In genomic region chr9:131094622-131095021, GRCh38 we compare ENCODE assay signal across 2 cellular contexts.
TF ChIP-seq lines count a peak whose summit lies in the region.

No MANE protein-coding gene starts in this region.

TF ChIP-seq in HepG2, 621 proteins besides CTCF, POLR2A, EP300 and RAD21 (continues in another document):
- TF ChIP-seq ZNF687 (CRISPR knock-in tag; IDR thresholded peaks at IDR 0.05) = peak; percentile 65
- TF ChIP-seq, protein P1, sequence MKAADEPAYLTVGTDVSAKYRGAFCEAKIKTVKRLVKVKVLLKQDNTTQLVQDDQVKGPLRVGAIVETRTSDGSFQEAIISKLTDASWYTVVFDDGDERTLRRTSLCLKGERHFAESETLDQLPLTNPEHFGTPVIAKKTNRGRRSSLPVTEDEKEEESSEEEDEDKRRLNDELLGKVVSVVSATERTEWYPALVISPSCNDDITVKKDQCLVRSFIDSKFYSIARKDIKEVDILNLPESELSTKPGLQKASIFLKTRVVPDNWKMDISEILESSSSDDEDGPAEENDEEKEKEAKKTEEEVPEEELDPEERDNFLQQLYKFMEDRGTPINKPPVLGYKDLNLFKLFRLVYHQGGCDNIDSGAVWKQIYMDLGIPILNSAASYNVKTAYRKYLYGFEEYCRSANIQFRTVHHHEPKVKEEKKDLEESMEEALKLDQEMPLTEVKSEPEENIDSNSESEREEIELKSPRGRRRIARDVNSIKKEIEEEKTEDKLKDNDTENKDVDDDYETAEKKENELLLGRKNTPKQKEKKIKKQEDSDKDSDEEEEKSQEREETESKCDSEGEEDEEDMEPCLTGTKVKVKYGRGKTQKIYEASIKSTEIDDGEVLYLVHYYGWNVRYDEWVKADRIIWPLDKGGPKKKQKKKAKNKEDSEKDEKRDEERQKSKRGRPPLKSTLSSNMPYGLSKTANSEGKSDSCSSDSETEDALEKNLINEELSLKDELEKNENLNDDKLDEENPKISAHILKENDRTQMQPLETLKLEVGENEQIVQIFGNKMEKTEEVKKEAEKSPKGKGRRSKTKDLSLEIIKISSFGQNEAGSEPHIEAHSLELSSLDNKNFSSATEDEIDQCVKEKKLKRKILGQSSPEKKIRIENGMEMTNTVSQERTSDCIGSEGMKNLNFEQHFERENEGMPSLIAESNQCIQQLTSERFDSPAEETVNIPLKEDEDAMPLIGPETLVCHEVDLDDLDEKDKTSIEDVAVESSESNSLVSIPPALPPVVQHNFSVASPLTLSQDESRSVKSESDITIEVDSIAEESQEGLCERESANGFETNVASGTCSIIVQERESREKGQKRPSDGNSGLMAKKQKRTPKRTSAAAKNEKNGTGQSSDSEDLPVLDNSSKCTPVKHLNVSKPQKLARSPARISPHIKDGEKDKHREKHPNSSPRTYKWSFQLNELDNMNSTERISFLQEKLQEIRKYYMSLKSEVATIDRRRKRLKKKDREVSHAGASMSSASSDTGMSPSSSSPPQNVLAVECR (CRISPR knock-in tag; IDR thresholded peaks at IDR 0.05; ENCODE audit: borderline replicate concordance) = peak; percentile 24; the same call in 1 of the 2 replicates
- peak; percentile 51; the same call in 1 of the 2 replicates for TF ChIP-seq SAP130 (CRISPR knock-in tag; IDR thresholded peaks at IDR 0.05; ENCODE audit: low read depth)
- 0 out of 2 replicates have a peak, but pooled peaks have one; percentile 24 for TF ChIP-seq MIER3 (CRISPR knock-in tag; IDR thresholded peaks at IDR 0.05; ENCODE audit: borderline replicate concordance)
- TF ChIP-seq BHLHE40 (IDR thresholded peaks at IDR 0.05; ENCODE audit: low read length) = peak; percentile 41; the same call in 1 of the 2 replicates
- TF ChIP-seq ZNF777 (CRISPR knock-in tag; IDR thresholded peaks at IDR 0.05) = no peak
- TF ChIP-seq HNRNPLL (IDR thresholded peaks at IDR 0.05; ENCODE audit: low read depth, low read length, poor library complexity, severe bottlenecking) = peak; percentile 32
- TF ChIP-seq FOSL2 (CRISPR knock-in tag; IDR thresholded peaks at IDR 0.05) = peak; percentile 85
- TF ChIP-seq SALL1 (CRISPR knock-in tag; IDR thresholded peaks at IDR 0.05) = peak; percentile 26; the same call in 1 of the 2 replicates
- 0 out of 2 replicates have a peak, but pooled peaks have one; percentile 25 for TF ChIP-seq GABPB1 (CRISPR knock-in tag; IDR thresholded peaks at IDR 0.05)
- TF ChIP-seq KAT2B (IDR thresholded peaks at IDR 0.05; ENCODE audit: borderline replicate concordance, low read depth, low read length) = no peak
- no peak for TF ChIP-seq KDM2A (CRISPR knock-in tag; IDR thresholded peaks at IDR 0.05; ENCODE audit: borderline replicate concordance, low read depth)
- peak; percentile 40; the same call in 1 of the 2 replicates for TF ChIP-seq SOX5 (CRISPR knock-in tag; IDR thresholded peaks at IDR 0.05; ENCODE audit: borderline replicate concordance)
- no peak for TF ChIP-seq SOX6 (IDR thresholded peaks at IDR 0.05)
- TF ChIP-seq SOX6 (CRISPR knock-in tag; IDR thresholded peaks at IDR 0.05) = peak; percentile 35; the same call in 1 of the 2 replicates
- TF ChIP-seq MXI1 (IDR thresholded peaks at IDR 0.05; ENCODE audit: borderline replicate concordance, low read depth, low read length) = 0 out of 3 replicates have a peak, but pooled peaks have one; percentile 17
- peak; percentile 73 for TF ChIP-seq TEAD3 (CRISPR knock-in tag; optimal IDR thresholded peaks at IDR 0.05; ENCODE audit: borderline replicate concordance)
- TF ChIP-seq, protein P2, sequence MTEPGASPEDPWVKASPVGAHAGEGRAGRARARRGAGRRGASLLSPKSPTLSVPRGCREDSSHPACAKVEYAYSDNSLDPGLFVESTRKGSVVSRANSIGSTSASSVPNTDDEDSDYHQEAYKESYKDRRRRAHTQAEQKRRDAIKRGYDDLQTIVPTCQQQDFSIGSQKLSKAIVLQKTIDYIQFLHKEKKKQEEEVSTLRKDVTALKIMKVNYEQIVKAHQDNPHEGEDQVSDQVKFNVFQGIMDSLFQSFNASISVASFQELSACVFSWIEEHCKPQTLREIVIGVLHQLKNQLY (CRISPR knock-in tag; IDR thresholded peaks at IDR 0.05) = peak; percentile 58; the same call in 1 of the 2 replicates
- TF ChIP-seq ZNF850 (CRISPR knock-in tag; conservative IDR thresholded peaks at IDR 0.05) = no peak
- TF ChIP-seq ZNF414 (CRISPR knock-in tag; IDR thresholded peaks at IDR 0.05) = no peak

TF ChIP-seq in H1, 55 proteins besides CTCF, POLR2A, EP300 and RAD21:
- TF ChIP-seq NANOG (IDR thresholded peaks at IDR 0.05; ENCODE audit: insufficient read depth, low read depth, low read length, poor library complexity, severe bottlenecking) (no peak), CHD2 (IDR thresholded peaks at IDR 0.05; ENCODE audit: low read length) (no peak), BCL11A (IDR thresholded peaks at IDR 0.05; ENCODE audit: low read depth in 2 of 2, low read length in 2 of 2) (no peak), SIRT6 (IDR thresholded peaks at IDR 0.05; ENCODE audit: low read length) (no peak), RXRA (IDR thresholded peaks at IDR 0.05; ENCODE audit: insufficient read depth, low read depth, low read length) (no peak), SIN3A (conservative IDR thresholded peaks at IDR 0.05 in 1 of 2, IDR thresholded peaks at IDR 0.05 in 1 of 2; ENCODE audit: low read depth in 1 of 2, low read length in 2 of 2) (no peak), KDM4A (IDR thresholded peaks at IDR 0.05; ENCODE audit: low read depth, low read length, severe bottlenecking) (no peak), TEAD4 (IDR thresholded peaks at IDR 0.05; ENCODE audit: low read depth, low read length) (no peak), SP4 (IDR thresholded peaks at IDR 0.05; ENCODE audit: low read length) (no peak), CREB1 (IDR thresholded peaks at IDR 0.05) (no peak)
- TF ChIP-seq, protein P3, sequence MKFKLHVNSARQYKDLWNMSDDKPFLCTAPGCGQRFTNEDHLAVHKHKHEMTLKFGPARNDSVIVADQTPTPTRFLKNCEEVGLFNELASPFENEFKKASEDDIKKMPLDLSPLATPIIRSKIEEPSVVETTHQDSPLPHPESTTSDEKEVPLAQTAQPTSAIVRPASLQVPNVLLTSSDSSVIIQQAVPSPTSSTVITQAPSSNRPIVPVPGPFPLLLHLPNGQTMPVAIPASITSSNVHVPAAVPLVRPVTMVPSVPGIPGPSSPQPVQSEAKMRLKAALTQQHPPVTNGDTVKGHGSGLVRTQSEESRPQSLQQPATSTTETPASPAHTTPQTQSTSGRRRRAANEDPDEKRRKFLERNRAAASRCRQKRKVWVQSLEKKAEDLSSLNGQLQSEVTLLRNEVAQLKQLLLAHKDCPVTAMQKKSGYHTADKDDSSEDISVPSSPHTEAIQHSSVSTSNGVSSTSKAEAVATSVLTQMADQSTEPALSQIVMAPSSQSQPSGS (IDR thresholded peaks at IDR 0.05; ENCODE audit: low read length) = no peak
